9 cellular contexts compared by ENCODE assay signal in the genomic region with DNA sequence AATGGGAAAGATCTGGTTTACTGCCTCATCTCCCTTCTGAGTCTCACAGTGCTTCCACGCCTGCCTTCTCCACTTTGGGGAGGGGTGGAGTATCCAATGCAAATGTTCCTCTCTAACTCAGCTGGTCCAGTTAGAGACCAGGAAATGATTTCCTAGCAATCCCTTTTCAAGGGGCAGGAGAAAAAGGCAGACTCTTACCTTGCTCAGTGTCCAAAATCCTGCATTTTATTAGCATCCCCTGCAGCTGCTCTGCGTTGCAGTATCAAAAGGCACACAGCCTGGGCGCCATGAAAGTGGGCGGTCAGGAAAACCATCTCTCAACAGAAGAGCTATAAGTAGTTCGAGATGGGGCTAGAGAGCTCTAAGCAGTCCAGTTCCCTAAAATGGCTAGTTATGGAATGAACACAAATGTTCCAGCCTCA.
DNase-seq lines count a peak whose midpoint lies in the region; ATAC-seq and TF ChIP-seq lines count a peak whose summit lies in the region.
"Had no signal": no experiment of that assay in that cellular context is flagged by ENCODE, and none has a peak within 500 bp of the region (broad histone marks: within the 10 kb centered on the region; RNA-seq: fewer than 3 reads in every experiment).

No MANE protein-coding gene starts in this region.

- H3K27me3 Mint-ChIP-seq in T-helper 1 cell treated with Interleukin-12 subunit alpha and Interleukin-12 subunit beta and Interleukin-4 antibody, amounts not matched to agents 30 μg/mL and 1 μg/mL, for 36 hours (ENCODE audit: low read depth): peaks cover 16% of the 10 kb centered on the region
- H3K27me3 Mint-ChIP-seq in activated CD8-positive, alpha-beta T cell treated with anti-CD3 and anti-CD28 coated beads, Interleukin-2, amount 10 ng/mL, durations not matched to agents 7 days and 5 days (ENCODE audit: low read depth): no peaks in the 10 kb centered on the region

- H3K4me1 Mint-ChIP-seq in T-helper 1 cell treated with Interleukin-12 subunit alpha and Interleukin-12 subunit beta and Interleukin-4 antibody, amounts not matched to agents 30 μg/mL and 1 μg/mL, for 36 hours (ENCODE audit: low read depth): peaks cover 48% of the 10 kb centered on the region
- peaks cover 66% of the 10 kb centered on the region for H3K4me1 Mint-ChIP-seq in activated CD8-positive, alpha-beta T cell treated with anti-CD3 and anti-CD28 coated beads, Interleukin-2, amount 10 ng/mL, durations not matched to agents 7 days and 5 days (ENCODE audit: low read depth)

- no peaks in the 10 kb centered on the region for H3K9me3 Mint-ChIP-seq in T-helper 1 cell treated with Interleukin-12 subunit alpha and Interleukin-12 subunit beta and Interleukin-4 antibody, amounts not matched to agents 30 μg/mL and 1 μg/mL, for 36 hours
- no peaks in the 10 kb centered on the region for H3K9me3 Mint-ChIP-seq in activated CD8-positive, alpha-beta T cell treated with anti-CD3 and anti-CD28 coated beads, Interleukin-2, amount 10 ng/mL, durations not matched to agents 7 days and 5 days (ENCODE audit: insufficient read depth)

- H3K27ac ChIP-seq in left lung: peak overlapping the region; percentile 92 to 94
- peak overlapping the region; percentile 94 for H3K27ac ChIP-seq in subcutaneous abdominal adipose tissue (ENCODE audit: low read depth, low read length)

- CTCF ChIA-PET in activated CD8-positive, alpha-beta T cell treated with anti-CD3 and anti-CD28 coated beads, Interleukin-2, amount 10 ng/mL, durations not matched to agents 7 days and 5 days (lab: Charles Lee): interaction anchor here (1.1 to 3.4 kb wide), 9 partner anchors 9 to 265 kb away, joined by 3 to 18 read pairs (median 3); no protein-coding TSS in a partner anchor

- no peak overlapping the region for H3K9ac ChIP-seq in subcutaneous abdominal adipose tissue (ENCODE audit: low read length in 5 of 5)

- H3K9me3 ChIP-seq in left lung (no peaks in the 10 kb centered on the region), subcutaneous abdominal adipose tissue (ENCODE audit: control insufficient read depth in 5 of 5, low read length in 5 of 5) (no peaks in the 10 kb centered on the region)

- H3K36me3 ChIP-seq in left lung (no peaks in the 10 kb centered on the region), subcutaneous abdominal adipose tissue (ENCODE audit: control insufficient read depth in 5 of 5, insufficient read depth in 5 of 5, low read length in 5 of 5) (no peaks in the 10 kb centered on the region)

- no peak for TF ChIP-seq CTCF in left lung (IDR thresholded peaks at IDR 0.05)
- no peak for TF ChIP-seq CTCF in GM10266 (IDR thresholded peaks at IDR 0.05; ENCODE audit: control insufficient read depth, insufficient read depth, low read depth, missing control alignments)

- no peak overlapping the region for H3K27ac Mint-ChIP-seq in T-helper 1 cell treated with Interleukin-12 subunit alpha and Interleukin-12 subunit beta and Interleukin-4 antibody, amounts not matched to agents 30 μg/mL and 1 μg/mL, for 36 hours
- peak overlapping the region; percentile 85 for H3K27ac Mint-ChIP-seq in activated CD8-positive, alpha-beta T cell treated with anti-CD3 and anti-CD28 coated beads, Interleukin-2, amount 10 ng/mL, durations not matched to agents 7 days and 5 days

- POLR2A ChIA-PET in activated CD8-positive, alpha-beta T cell treated with anti-CD3 and anti-CD28 coated beads, Interleukin-2, amount 10 ng/mL, durations not matched to agents 7 days and 5 days (lab: Charles Lee): interaction anchor here (0.9 to 4.8 kb wide), 4 partner anchors 13 to 323 kb away, joined by 3 to 47 read pairs (median 10); no protein-coding TSS in a partner anchor

- H3K27me3 ChIP-seq in left lung (no peaks in the 10 kb centered on the region), subcutaneous abdominal adipose tissue (ENCODE audit: control insufficient read depth in 5 of 5, insufficient read depth in 4 of 5, low read length in 5 of 5) (no peaks in the 10 kb centered on the region)

- H3K36me3 Mint-ChIP-seq in T-helper 1 cell treated with Interleukin-12 subunit alpha and Interleukin-12 subunit beta and Interleukin-4 antibody, amounts not matched to agents 30 μg/mL and 1 μg/mL, for 36 hours (ENCODE audit: low read depth): peaks cover 1% of the 10 kb centered on the region
- peaks cover 12% of the 10 kb centered on the region for H3K36me3 Mint-ChIP-seq in activated CD8-positive, alpha-beta T cell treated with anti-CD3 and anti-CD28 coated beads, Interleukin-2, amount 10 ng/mL, durations not matched to agents 7 days and 5 days (ENCODE audit: low read depth)

- H3K4me3 ChIP-seq in left lung (no peak overlapping the region), subcutaneous abdominal adipose tissue (ENCODE audit: low read depth in 1 of 5, low read length in 5 of 5) (no peak overlapping the region)

- DNase-seq in T-helper 1 cell: no peak
- no peak for DNase-seq in activated CD8-positive, alpha-beta T cell treated with anti-CD3 and anti-CD28 coated beads, Interleukin-2, amount 10 ng/mL, durations not matched to agents 7 days and 5 days
- no peak for DNase-seq in left lung
- DNase-seq in GM10266 (ENCODE audit: extremely low spot score): no peak
- DNase-seq in A172 (ENCODE audit: low spot score): no peak
- DNase-seq: NCI-H446 had no signal

- intact Hi-C loops in left lung (cut with DNase I): no loop called here

- peak overlapping the region; percentile 6 for H3K4me3 Mint-ChIP-seq in T-helper 1 cell treated with Interleukin-12 subunit alpha and Interleukin-12 subunit beta and Interleukin-4 antibody, amounts not matched to agents 30 μg/mL and 1 μg/mL, for 36 hours
- peak overlapping the region; percentile 98 for H3K4me3 Mint-ChIP-seq in activated CD8-positive, alpha-beta T cell treated with anti-CD3 and anti-CD28 coated beads, Interleukin-2, amount 10 ng/mL, durations not matched to agents 7 days and 5 days

- ATAC-seq in activated CD8-positive, alpha-beta T cell treated with anti-CD3 and anti-CD28 coated beads, Interleukin-2, amount 10 ng/mL, durations not matched to agents 7 days and 5 days: no peak
- peak; percentile 32 for ATAC-seq in left lung
- no peak for ATAC-seq in HG02852 (IDR thresholded peaks at IDR 0.05; ENCODE audit: unreplicated experiment)

- H3K4me1 ChIP-seq in left lung: peaks cover 30 to 74% of the 10 kb centered on the region in 2 donors
- peaks cover 8 to 71% (median 66%) of the 10 kb centered on the region in 5 donors for H3K4me1 ChIP-seq in subcutaneous abdominal adipose tissue (ENCODE audit: control insufficient read depth in 5 of 5, insufficient read depth in 5 of 5, low read length in 5 of 5)
